1 cellular context compared by ENCODE assay signal in genomic region chr5:139439013-139439903, GRCh38.
A peak's percentile ranks its signal among the peaks of the same experiment; 100 is the strongest.
TF ChIP-seq lines count a peak whose summit lies in the region.

Gene DNAJC18 (minus strand): TSS chr5:139439525. CDS start chr5:139439445, 80 bp downstream.

TF ChIP-seq in K562, 482 proteins besides CTCF, POLR2A, EP300 and RAD21 (continued from another document and continues in another):
- TF ChIP-seq TSHZ1 (CRISPR knock-in tag; IDR thresholded peaks at IDR 0.05) (no peak), CHD7 (IDR thresholded peaks at IDR 0.05; ENCODE audit: low read depth, low read length) (no peak), ZNF133 (CRISPR knock-in tag; IDR thresholded peaks at IDR 0.05) (no peak), FOS (IDR thresholded peaks at IDR 0.05; ENCODE audit: extremely low read depth, insufficient read length) (no peak), ERF (CRISPR knock-in tag; IDR thresholded peaks at IDR 0.05) (no peak), ZBTB7A (IDR thresholded peaks at IDR 0.05; ENCODE audit: borderline replicate concordance, control insufficient read depth, low read depth, low read length) (peak; percentile 76), ZNF780A (CRISPR knock-in tag; IDR thresholded peaks at IDR 0.05) (no peak), SAP30 (IDR thresholded peaks at IDR 0.05; ENCODE audit: borderline replicate concordance, insufficient read depth, low read depth, low read length, poor library complexity, severe bottlenecking) (no peak), TCF7L2 (IDR thresholded peaks at IDR 0.05; ENCODE audit: low read depth, low read length) (no peak), ZNF561 (CRISPR knock-in tag; conservative IDR thresholded peaks at IDR 0.05) (no peak), MAX (CRISPR knock-in tag; IDR thresholded peaks at IDR 0.05) (no peak; the same call in 1 of the 2 replicates), ZNF696 (CRISPR knock-in tag; conservative IDR thresholded peaks at IDR 0.05) (no peak), AFF4 (CRISPR knock-in tag; IDR thresholded peaks at IDR 0.05) (no peak), FOXA1 (IDR thresholded peaks at IDR 0.05; ENCODE audit: borderline replicate concordance) (no peak), FOXM1 (IDR thresholded peaks at IDR 0.05; ENCODE audit: low read depth) (no peak), FOXM1 (CRISPR knock-in tag; IDR thresholded peaks at IDR 0.05; ENCODE audit: low read depth) (0 out of 2 replicates have a peak, but pooled peaks have one; percentile 75), ZC3H4 (CRISPR knock-in tag; IDR thresholded peaks at IDR 0.05; ENCODE audit: borderline replicate concordance) (no peak), SOX6 (IDR thresholded peaks at IDR 0.05) (no peak), RBM15 (IDR thresholded peaks at IDR 0.05; ENCODE audit: insufficient read depth, low read length) (no peak), BMI1 (IDR thresholded peaks at IDR 0.05; ENCODE audit: low read length) (no peak), CBX3 (IDR thresholded peaks at IDR 0.05; ENCODE audit: borderline replicate concordance in 1 of 2, low read length in 2 of 2) (no peak), KLF1 (tag; IDR thresholded peaks at IDR 0.05) (no peak), OTX1 (CRISPR knock-in tag; IDR thresholded peaks at IDR 0.05) (no peak), ZNF764 (CRISPR knock-in tag; IDR thresholded peaks at IDR 0.05; ENCODE audit: low read depth) (no peak), ZNF174 (CRISPR knock-in tag; IDR thresholded peaks at IDR 0.05) (no peak), IFI16 (CRISPR knock-in tag; IDR thresholded peaks at IDR 0.05) (no peak), ATF4 (CRISPR knock-in tag; IDR thresholded peaks at IDR 0.05) (no peak), U2AF2 (optimal IDR thresholded peaks at IDR 0.05; ENCODE audit: low read depth, low read length) (no peak), EZH2 (IDR thresholded peaks at IDR 0.05; ENCODE audit: borderline replicate concordance, low read depth, low read length) (no peak), PKNOX1 (IDR thresholded peaks at IDR 0.05) (peak; percentile 60), FOXP4 (CRISPR knock-in tag; IDR thresholded peaks at IDR 0.05; ENCODE audit: borderline replicate concordance) (no peak), CBFB (CRISPR knock-in tag; IDR thresholded peaks at IDR 0.05) (no peak), BRF2 (IDR thresholded peaks at IDR 0.05; ENCODE audit: borderline replicate concordance, insufficient read depth, insufficient read length) (no peak), SP1 (CRISPR knock-in tag; IDR thresholded peaks at IDR 0.05) (peak; percentile 75; the same call in 1 of the 2 replicates), GTF2A2 (tag; IDR thresholded peaks at IDR 0.05) (no peak), ZNF253 (CRISPR knock-in tag; conservative IDR thresholded peaks at IDR 0.05) (no peak)
